In the genomic region with DNA sequence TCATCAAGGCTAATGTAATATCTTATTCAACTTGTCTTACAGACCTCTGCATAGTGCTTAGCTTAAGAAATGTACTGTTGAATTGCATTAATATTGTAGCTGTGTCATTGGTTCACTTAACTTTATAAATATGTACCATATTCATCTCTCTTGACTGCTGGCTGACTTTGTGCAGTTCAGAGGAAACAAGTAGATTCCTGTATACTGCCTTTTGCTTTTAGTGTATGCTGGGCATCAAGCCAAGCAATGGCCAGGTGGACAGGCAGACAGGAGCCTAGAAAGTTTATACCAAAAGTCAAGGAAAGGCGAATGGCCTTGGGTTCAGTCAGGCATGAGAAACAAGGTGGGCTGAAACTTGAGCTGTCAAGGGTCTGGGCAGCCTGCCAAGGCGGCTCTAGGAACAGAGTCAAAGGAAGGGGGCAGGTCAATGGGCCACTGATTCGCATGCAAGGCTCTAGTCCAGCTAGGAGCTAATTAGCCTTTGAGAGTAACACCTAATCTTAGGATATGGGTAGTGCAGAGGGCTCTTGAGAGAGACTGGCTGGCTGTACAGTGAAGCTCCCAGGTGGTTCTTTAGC, we compare ENCODE assay signal across 11 cellular contexts.
DNase-seq lines count a peak whose midpoint lies in the region; ATAC-seq and TF ChIP-seq lines count a peak whose summit lies in the region.
"Had no signal": no experiment of that assay in that cellular context is flagged by ENCODE, and none has a peak within 500 bp of the region (broad histone marks: within the 10 kb centered on the region; RNA-seq: fewer than 3 reads in every experiment).

No MANE protein-coding gene starts in this region.

- intact Hi-C loops in sciatic nerve (cut with DNase I) = no loop called here

- no peak for TF ChIP-seq CTCF in GM12865 (IDR thresholded peaks at IDR 0.05; ENCODE audit: insufficient read depth, low read depth, low read length, missing control alignments)

- H3K4me3 ChIP-seq in GM12865 (ENCODE audit: low read depth, low read length) = no peak overlapping the region

- no peak for ATAC-seq in HG03378 (IDR thresholded peaks at IDR 0.05; ENCODE audit: unreplicated experiment)
- no peak for ATAC-seq in left lobe of liver
- no peak for ATAC-seq in sciatic nerve
- ATAC-seq: CD8-positive, alpha-beta T cell; esophagus mucosa had no signal

- DNase-seq in GM12865 (ENCODE audit: low read depth) (peak; percentile 68), NCI-H1417 (lab: John Stamatoyannopoulos, UW) (peak; percentile 75 to 96 (median 85)), RPMI8226 (peak; percentile 2), lung microvascular endothelial cell (ENCODE audit: low read depth in 2 of 2) (peak; percentile 18 to 55), left lobe of liver (ENCODE audit: low spot score) (no peak), NCI-H1694 treated with DMSO at 0.1 percent for 48 hours (lab: John Stamatoyannopoulos, UW) (no peak), sciatic nerve (ENCODE audit: low spot score) (no peak)
- DNase-seq: CD8-positive, alpha-beta T cell; IMR-90 had no signal

Comparison
In these comparisons a context has a peak if more than half of its experiments do, and no peak if none do; other contexts are left out.
1. DNase-seq: peak in GM12865 (single experiment), NCI-H1417 (3 of 3), RPMI8226 (single experiment) and lung microvascular endothelial cell (2 of 2); none in left lobe of liver (single experiment), NCI-H1694 treated with DMSO at 0.1 percent for 48 hours (single experiment) and sciatic nerve (single experiment).